ENCODE assay signal across 11 cellular contexts in the genomic region with DNA sequence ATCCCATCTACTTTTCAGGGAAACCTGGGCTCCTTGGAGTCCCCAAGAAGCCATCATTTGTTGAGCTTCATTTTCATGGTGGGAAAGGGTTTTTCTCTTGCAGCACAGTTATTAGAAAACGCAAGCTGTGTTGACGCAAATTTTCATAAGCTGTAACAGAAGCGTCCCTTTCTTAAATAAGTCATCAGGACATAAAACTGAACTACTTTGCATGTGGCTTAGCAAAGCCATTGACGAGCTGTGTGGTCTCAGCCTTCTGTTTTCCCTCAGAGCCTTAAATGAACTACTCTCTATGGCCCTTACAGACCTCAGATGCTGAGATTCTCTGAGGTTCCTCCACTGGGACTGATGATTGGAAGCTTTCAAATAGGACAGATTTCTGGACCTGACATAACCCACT.
A peak's percentile ranks its signal among the peaks of the same experiment; 100 is the strongest.
DNase-seq lines count a peak whose midpoint lies in the region; ATAC-seq and TF ChIP-seq lines count a peak whose summit lies in the region.
"Had no signal": no experiment of that assay in that cellular context is flagged by ENCODE, and none has a peak within 500 bp of the region (broad histone marks: within the 10 kb centered on the region; RNA-seq: fewer than 3 reads in every experiment).

No MANE protein-coding gene starts in this region.

- H3K4me1 ChIP-seq in lower lobe of right lung = no peaks in the 10 kb centered on the region

- no peak for DNase-seq in T1000 (lab: John Stamatoyannopoulos, UW)
- DNase-seq in lower lobe of right lung = no peak
- no peak for DNase-seq in pons (ENCODE audit: low spot score)
- no peak for DNase-seq in cerebellar nuclear complex (lab: John Stamatoyannopoulos, UW)
- DNase-seq: activated CD8-positive, alpha-beta memory T cell treated with anti-CD3 and anti-CD28 coated beads, Interleukin-2, amount 50 U/mL, for 48 hours; DMS53; stimulated activated CD4-positive, alpha-beta T cell treated with anti-CD3 and anti-CD28 coated beads, Interleukin-2, amount 100 ng/mL, for 48 hours; substantia nigra had no signal

- TF ChIP-seq CTCF in lower lobe of right lung (IDR thresholded peaks at IDR 0.05) = no peak

- ATAC-seq in GM19324 (IDR thresholded peaks at IDR 0.05; ENCODE audit: low FRiP score, unreplicated experiment) (peak; percentile 83), HG02759 (IDR thresholded peaks at IDR 0.05; ENCODE audit: unreplicated experiment) (peak; percentile 84), HG03460 (IDR thresholded peaks at IDR 0.05; ENCODE audit: unreplicated experiment) (peak; percentile 86), lower lobe of right lung (no peak)

- H3K9me3 ChIP-seq in lower lobe of right lung = no peaks in the 10 kb centered on the region

- no peak overlapping the region for H3K27ac ChIP-seq in lower lobe of right lung

- no peaks in the 10 kb centered on the region for H3K27me3 ChIP-seq in lower lobe of right lung (ENCODE audit: low read depth)

- intact Hi-C loops in lower lobe of right lung (cut with DNase I) = no loop called here

- H3K36me3 ChIP-seq in lower lobe of right lung = no peaks in the 10 kb centered on the region

- H3K4me3 ChIP-seq in lower lobe of right lung = no peak overlapping the region

Comparison
In these comparisons a context has a peak if more than half of its experiments do, and no peak if none do; other contexts are left out.
1. ATAC-seq: peak in GM19324 (single experiment), HG02759 (single experiment) and HG03460 (single experiment); none in lower lobe of right lung (0 of 2).